1 cellular context compared by ENCODE assay signal in genomic region chr1:85581138-85581801, GRCh38.
TF ChIP-seq lines count a peak whose summit lies in the region.

No MANE protein-coding gene starts in this region.

TF ChIP-seq in HepG2, 621 proteins besides CTCF, POLR2A, EP300 and RAD21 (continued from another document and continues in another):
- TF ChIP-seq ZXDC (CRISPR knock-in tag; IDR thresholded peaks at IDR 0.05) (no peak), ZNF777 (CRISPR knock-in tag; IDR thresholded peaks at IDR 0.05) (peak; percentile 86), KAT2B (IDR thresholded peaks at IDR 0.05; ENCODE audit: borderline replicate concordance, low read depth, low read length) (no peak), ZBTB4 (CRISPR knock-in tag; IDR thresholded peaks at IDR 0.05; ENCODE audit: borderline replicate concordance) (no peak), ETV5 (CRISPR knock-in tag; IDR thresholded peaks at IDR 0.05; ENCODE audit: borderline replicate concordance) (no peak; the same call in 1 of the 2 replicates), ZNF800 (CRISPR knock-in tag; IDR thresholded peaks at IDR 0.05) (peak; percentile 89), SMAD1 (CRISPR knock-in tag; IDR thresholded peaks at IDR 0.05; ENCODE audit: borderline replicate concordance, low read depth) (no peak), ZBTB26 (CRISPR knock-in tag; IDR thresholded peaks at IDR 0.05; ENCODE audit: borderline replicate concordance) (peak; percentile 50; the same call in 1 of the 2 replicates), MYC (CRISPR knock-in tag; IDR thresholded peaks at IDR 0.05; ENCODE audit: borderline replicate concordance) (peak; percentile 47; the same call in 1 of the 2 replicates), ZNF20 (CRISPR knock-in tag; IDR thresholded peaks at IDR 0.05) (no peak), PHF8 (CRISPR knock-in tag; IDR thresholded peaks at IDR 0.05) (no peak), CCDC6 (CRISPR knock-in tag; IDR thresholded peaks at IDR 0.05) (no peak), SRSF4 (IDR thresholded peaks at IDR 0.05; ENCODE audit: low read depth, low read length, poor library complexity, severe bottlenecking) (no peak), ZNF550 (CRISPR knock-in tag; IDR thresholded peaks at IDR 0.05; ENCODE audit: borderline replicate concordance) (no peak; the same call in 1 of the 2 replicates), RBM39 (IDR thresholded peaks at IDR 0.05; ENCODE audit: low read depth, low read length, poor library complexity, severe bottlenecking) (no peak), CREM (IDR thresholded peaks at IDR 0.05) (no peak), CREM (CRISPR knock-in tag; IDR thresholded peaks at IDR 0.05) (no peak), MAFF (IDR thresholded peaks at IDR 0.05; ENCODE audit: low read depth, low read length) (no peak), TEAD3 (CRISPR knock-in tag; optimal IDR thresholded peaks at IDR 0.05; ENCODE audit: borderline replicate concordance) (peak; percentile 24), ZNF678 (CRISPR knock-in tag; IDR thresholded peaks at IDR 0.05) (no peak), CHD4 (IDR thresholded peaks at IDR 0.05; ENCODE audit: borderline replicate concordance, low read length) (no peak), CBFB (CRISPR knock-in tag; IDR thresholded peaks at IDR 0.05) (0 out of 2 replicates have a peak, but pooled peaks have one; percentile 46), GABPB1 (CRISPR knock-in tag; IDR thresholded peaks at IDR 0.05) (peak; percentile 57; the same call in 1 of the 2 replicates), CENPT (CRISPR knock-in tag; IDR thresholded peaks at IDR 0.05; ENCODE audit: low read depth) (no peak), STAT6 (CRISPR knock-in tag; IDR thresholded peaks at IDR 0.05; ENCODE audit: borderline replicate concordance) (no peak), ZNF44 (CRISPR knock-in tag; IDR thresholded peaks at IDR 0.05) (no peak), ZFP36L1 (CRISPR knock-in tag; IDR thresholded peaks at IDR 0.05) (no peak), ZIK1 (CRISPR knock-in tag; IDR thresholded peaks at IDR 0.05; ENCODE audit: borderline replicate concordance, low read depth) (no peak), DNMT3B (CRISPR knock-in tag; conservative IDR thresholded peaks at IDR 0.05) (no peak), ATF1 (CRISPR knock-in tag; IDR thresholded peaks at IDR 0.05) (no peak), RBFOX2 (IDR thresholded peaks at IDR 0.05; ENCODE audit: low read depth, low read length) (peak; percentile 72), ZNF543 (CRISPR knock-in tag; IDR thresholded peaks at IDR 0.05) (no peak; the same call in 1 of the 2 replicates), ZNF530 (CRISPR knock-in tag; IDR thresholded peaks at IDR 0.05; ENCODE audit: low read depth) (no peak), ZNF605 (CRISPR knock-in tag; IDR thresholded peaks at IDR 0.05) (0 out of 2 replicates have a peak, but pooled peaks have one; percentile 47), ZNF790 (CRISPR knock-in tag; IDR thresholded peaks at IDR 0.05; ENCODE audit: borderline replicate concordance) (no peak), ZHX1 (CRISPR knock-in tag; IDR thresholded peaks at IDR 0.05; ENCODE audit: low read depth) (no peak), ZNF768 (CRISPR knock-in tag; IDR thresholded peaks at IDR 0.05) (peak; percentile 77; the same call in 1 of the 2 replicates), GTF3A (CRISPR knock-in tag; conservative IDR thresholded peaks at IDR 0.05) (no peak), ZNF34 (CRISPR knock-in tag; IDR thresholded peaks at IDR 0.05; ENCODE audit: borderline replicate concordance) (no peak), ZFP41 (CRISPR knock-in tag; IDR thresholded peaks at IDR 0.05; ENCODE audit: borderline replicate concordance) (no peak; the same call in 1 of the 2 replicates)
- TF ChIP-seq, protein P1, sequence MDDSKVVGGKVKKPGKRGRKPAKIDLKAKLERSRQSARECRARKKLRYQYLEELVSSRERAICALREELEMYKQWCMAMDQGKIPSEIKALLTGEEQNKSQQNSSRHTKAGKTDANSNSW (CRISPR knock-in tag; IDR thresholded peaks at IDR 0.05; ENCODE audit: borderline replicate concordance), result 0 out of 2 replicates have a peak, but pooled peaks have one; percentile 82
- TF ChIP-seq, protein P2, sequence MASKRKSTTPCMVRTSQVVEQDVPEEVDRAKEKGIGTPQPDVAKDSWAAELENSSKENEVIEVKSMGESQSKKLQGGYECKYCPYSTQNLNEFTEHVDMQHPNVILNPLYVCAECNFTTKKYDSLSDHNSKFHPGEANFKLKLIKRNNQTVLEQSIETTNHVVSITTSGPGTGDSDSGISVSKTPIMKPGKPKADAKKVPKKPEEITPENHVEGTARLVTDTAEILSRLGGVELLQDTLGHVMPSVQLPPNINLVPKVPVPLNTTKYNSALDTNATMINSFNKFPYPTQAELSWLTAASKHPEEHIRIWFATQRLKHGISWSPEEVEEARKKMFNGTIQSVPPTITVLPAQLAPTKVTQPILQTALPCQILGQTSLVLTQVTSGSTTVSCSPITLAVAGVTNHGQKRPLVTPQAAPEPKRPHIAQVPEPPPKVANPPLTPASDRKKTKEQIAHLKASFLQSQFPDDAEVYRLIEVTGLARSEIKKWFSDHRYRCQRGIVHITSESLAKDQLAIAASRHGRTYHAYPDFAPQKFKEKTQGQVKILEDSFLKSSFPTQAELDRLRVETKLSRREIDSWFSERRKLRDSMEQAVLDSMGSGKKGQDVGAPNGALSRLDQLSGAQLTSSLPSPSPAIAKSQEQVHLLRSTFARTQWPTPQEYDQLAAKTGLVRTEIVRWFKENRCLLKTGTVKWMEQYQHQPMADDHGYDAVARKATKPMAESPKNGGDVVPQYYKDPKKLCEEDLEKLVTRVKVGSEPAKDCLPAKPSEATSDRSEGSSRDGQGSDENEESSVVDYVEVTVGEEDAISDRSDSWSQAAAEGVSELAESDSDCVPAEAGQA (IDR thresholded peaks at IDR 0.05; ENCODE audit: low read depth), result no peak
- TF ChIP-seq, protein P2 (CRISPR knock-in tag; IDR thresholded peaks at IDR 0.05; ENCODE audit: borderline replicate concordance), result no peak
